In the genomic region with DNA sequence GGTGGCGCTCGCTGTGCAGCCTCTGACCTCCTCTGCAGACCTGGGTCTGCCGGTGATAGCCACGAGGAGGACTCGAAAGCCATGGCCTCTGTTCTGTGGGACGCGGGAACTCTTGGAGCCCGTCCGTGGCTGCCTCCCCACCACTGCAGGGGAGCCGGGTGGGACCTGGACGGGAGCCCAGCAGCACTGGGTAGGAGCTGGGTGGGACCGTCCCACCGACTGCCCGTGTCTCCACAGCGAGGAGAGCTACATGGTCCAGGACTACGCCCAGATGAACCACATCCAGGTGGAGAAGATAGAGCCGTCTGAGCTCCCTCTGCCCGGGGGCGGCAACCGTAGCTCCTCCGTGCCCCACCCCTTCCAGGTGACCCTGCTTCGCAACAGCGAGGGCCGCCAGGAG, we compare ENCODE assay signal across 30 cellular contexts. TPM values are rescaled to one million over a fixed set of nuclear protein-coding genes. Genes with fewer than 3 reads are reported as not detected.
"Had no signal": no experiment of that assay in that cellular context is flagged by ENCODE, and none has a peak within 500 bp of the region (broad histone marks: within the 10 kb centered on the region; RNA-seq: fewer than 3 reads in every experiment).

No MANE protein-coding gene starts in this region.

- DNase-seq: activated CD4-positive, alpha-beta memory T cell treated with anti-CD3 and anti-CD28 coated beads, Interleukin-2, amount 10 ng/mL, durations not matched to agents 7 days and 5 days; activated CD4-positive, alpha-beta T cell treated with anti-CD3 and anti-CD28 coated beads for 36 hours; activated CD4-positive, alpha-beta T cell treated with anti-CD3 and anti-CD28 coated beads, Interleukin-2, amount 10 ng/mL, durations not matched to agents 7 days and 5 days; activated CD4-positive, alpha-beta T cell treated with anti-CD3 and anti-CD28 coated beads, Interleukin-2, amount 50 U/mL, for 4 hours; activated CD4-positive, CD25-positive, alpha-beta regulatory T cell; activated CD4-positive, CD25-positive, alpha-beta regulatory T cell treated with anti-CD3 and anti-CD28 coated beads, Interleukin-2, amount 50 U/mL, for 72 hours; activated CD8-positive, alpha-beta memory T cell treated with anti-CD3 and anti-CD28 coated beads, Interleukin-2, amount 50 U/mL, for 48 hours; activated gamma-delta T cell; activated naive CD4-positive, alpha-beta T cell; activated naive CD4-positive, alpha-beta T cell treated with anti-CD3 and anti-CD28 coated beads, Interleukin-2, amount 10 ng/mL, durations not matched to agents 7 days and 5 days; activated naive CD8-positive, alpha-beta T cell treated with anti-CD3 and anti-CD28 coated beads, Interleukin-2, amount 10 ng/mL, durations not matched to agents 7 days and 5 days; activated T-cell treated with anti-CD3 and anti-CD28 coated beads for 4 hours; activated T-cell treated with anti-CD3 and anti-CD28 coated beads, Interleukin-2, amount 50 U/mL, for 24 hours; activated T-cell treated with anti-CD3 and anti-CD28 coated beads, Interleukin-2, amount 50 U/mL, for 72 hours; central memory CD4-positive, alpha-beta T cell; cerebellar nuclear complex; colonic mucosa; effector CD8-positive, alpha-beta T cell; esophagus squamous epithelium; foreskin melanocyte; heart right ventricle; T-helper 2 cell had no signal

- H3K36me3 ChIP-seq: ascending aorta, breast epithelium, cardiac muscle cell, colonic mucosa, gastroesophageal sphincter, heart right ventricle had no signal

- H3K4me1 ChIP-seq: ascending aorta, breast epithelium, colonic mucosa, gastroesophageal sphincter, heart right ventricle had no signal

- H3K4me3 ChIP-seq: ascending aorta, breast epithelium, cardiac muscle cell, colonic mucosa, esophagus squamous epithelium, gastroesophageal sphincter, heart right ventricle had no signal

- H3K27ac ChIP-seq: ascending aorta, breast epithelium, cardiac muscle cell, colonic mucosa, epithelial cell of prostate, esophagus squamous epithelium, gastroesophageal sphincter, heart right ventricle had no signal

- H3K27me3 ChIP-seq: breast epithelium, cardiac muscle cell, colonic mucosa had no signal

- H3K9me3 ChIP-seq: ascending aorta, breast epithelium, colonic mucosa, esophagus squamous epithelium, gastroesophageal sphincter, heart right ventricle had no signal

- ATAC-seq: activated CD4-positive, alpha-beta T cell treated with anti-CD3 and anti-CD28 coated beads for 36 hours; activated naive CD4-positive, alpha-beta T cell treated with anti-CD3 and anti-CD28 coated beads, Interleukin-2, amount 50 U/mL, for 72 hours; activated T-cell treated with anti-CD3 and anti-CD28 coated beads, Interleukin-2, amount 50 U/mL, for 72 hours; gastroesophageal sphincter; heart right ventricle had no signal

- FAIRE-seq: endometrium, endothelial cell of umbilical vein had no signal

RNA-seq across cellular contexts. Expression of a gene that starts 23.7 kb away (rescaled TPM):
- total RNA-seq: activated CD4-positive, alpha-beta memory T cell treated with anti-CD3 and anti-CD28 coated beads, Interleukin-2, amount 10 ng/mL, durations not matched to agents 7 days and 5 days; activated CD4-positive, alpha-beta T cell treated with anti-CD3 and anti-CD28 coated beads for 36 hours; activated CD4-positive, alpha-beta T cell treated with anti-CD3 and anti-CD28 coated beads, Interleukin-2, amount 10 ng/mL, durations not matched to agents 7 days and 5 days; activated naive CD8-positive, alpha-beta T cell treated with anti-CD3 and anti-CD28 coated beads, Interleukin-2, amount 10 ng/mL, durations not matched to agents 7 days and 5 days; ascending aorta had no signal
